13 cellular contexts compared by ENCODE assay signal in genomic region chr13:102286326-102286725, GRCh38.
DNase-seq lines count a peak whose midpoint lies in the region; ATAC-seq and TF ChIP-seq lines count a peak whose summit lies in the region.
"Had no signal": no experiment of that assay in that cellular context is flagged by ENCODE, and none has a peak within 500 bp of the region (broad histone marks: within the 10 kb centered on the region; RNA-seq: fewer than 3 reads in every experiment).

No MANE protein-coding gene starts in this region.

- DNase-seq in BJ (ENCODE audit: low read depth) (peak; percentile 69), NCI-H69 (lab: John Stamatoyannopoulos, UW) (peak; percentile 65), epithelial cell of proximal tubule (ENCODE audit: low read depth) (peak; percentile 98), mesenchymal stem cell (peak; percentile 87), islet precursor cell (no peak), SIG-M5 treated with dmso at 0.1 percent for 504 hours (lab: John Stamatoyannopoulos, UW; ENCODE audit: unreplicated experiment) (no peak), neuronal stem cell (ENCODE audit: low spot score) (no peak)
- DNase-seq: activated CD4-positive, alpha-beta T cell treated with anti-CD3 and anti-CD28 coated beads for 4 hours; activated T-cell treated with anti-CD3 and anti-CD28 coated beads, Interleukin-2, amount 50 U/mL, for 48 hours; aorta; CD8-positive, alpha-beta T cell; NCI-H2029 treated with DMSO at 0.1 percent for 48 hours had no signal

- H2BK120ac ChIP-seq in mesenchymal stem cell (ENCODE audit: low read depth, low read length) (no peak overlapping the region), neuronal stem cell (ENCODE audit: low read depth, low read length) (no peak overlapping the region)

- POLR2A ChIA-PET in BJ (lab: Charles Lee) = no interaction called here

- no peak overlapping the region for H3K9ac ChIP-seq in mesenchymal stem cell (ENCODE audit: low read length)
- no peak overlapping the region for H3K9ac ChIP-seq in neuronal stem cell (ENCODE audit: low read depth, low read length, poor library complexity)

- ATAC-seq in HG02870 (IDR thresholded peaks at IDR 0.05; ENCODE audit: unreplicated experiment) = no peak
- ATAC-seq: CD8-positive, alpha-beta T cell had no signal

- H3K9me3 ChIP-seq in mesenchymal stem cell (ENCODE audit: control insufficient read depth, low read length) (no peaks in the 10 kb centered on the region), neuronal stem cell (replicated peaks in 1 of 2; ENCODE audit: control insufficient read depth in 2 of 2, insufficient read depth in 1 of 2, low read depth in 1 of 2, low read length in 2 of 2) (no peaks in the 10 kb centered on the region)

- CTCF ChIA-PET in BJ (lab: Yijun Ruan, JAX) = interaction anchor here (0.6 to 1.0 kb wide), 3 partner anchors 10 to 101 kb away, joined by 3 read pairs; no protein-coding TSS in a partner anchor

- H2AK5ac ChIP-seq in mesenchymal stem cell (ENCODE audit: low read length, severe bottlenecking) = no peak overlapping the region
- H2AK5ac ChIP-seq in neuronal stem cell (ENCODE audit: low read depth, low read length) = no peak overlapping the region

- H3K18ac ChIP-seq in mesenchymal stem cell (ENCODE audit: low read depth in 1 of 2, low read length in 2 of 2) = peak overlapping the region in 1 of 2 experiments; percentile 45
- H3K18ac ChIP-seq in neuronal stem cell (ENCODE audit: low read length) = no peak overlapping the region

- no peaks in the 10 kb centered on the region for H3K27me3 ChIP-seq in BJ (ENCODE audit: control insufficient read depth, insufficient read depth, low read length)
- no peaks in the 10 kb centered on the region for H3K27me3 ChIP-seq in mesenchymal stem cell (ENCODE audit: control insufficient read depth in 1 of 2, insufficient read depth in 1 of 2, low read length in 2 of 2)
- H3K27me3 ChIP-seq in neuronal stem cell (ENCODE audit: control insufficient read depth in 3 of 3, insufficient read depth in 3 of 3, low read depth in 1 of 3, low read length in 3 of 3) = no peaks in the 10 kb centered on the region

- H4K91ac ChIP-seq in mesenchymal stem cell (ENCODE audit: low read length) (no peak overlapping the region), neuronal stem cell (ENCODE audit: low read depth, low read length, poor library complexity) (no peak overlapping the region)

- H3K4me2 ChIP-seq in mesenchymal stem cell (ENCODE audit: low read length, poor library complexity, severe bottlenecking) (peak overlapping the region; percentile 21), neuronal stem cell (ENCODE audit: insufficient read depth, low read length, poor library complexity, severe bottlenecking) (no peak overlapping the region)

- H3K4me1 ChIP-seq in mesenchymal stem cell (ENCODE audit: control insufficient read depth, insufficient read depth, low read depth, low read length) = peaks cover 2% of the 10 kb centered on the region
- H3K4me1 ChIP-seq in neuronal stem cell (ENCODE audit: control insufficient read depth in 2 of 2, insufficient read depth in 1 of 2, low read depth in 1 of 2, low read length in 2 of 2) = no peaks in the 10 kb centered on the region

- no peak overlapping the region for H4K8ac ChIP-seq in mesenchymal stem cell (ENCODE audit: low read length)
- no peak overlapping the region for H4K8ac ChIP-seq in neuronal stem cell (ENCODE audit: low read depth, low read length)

- H2AFZ ChIP-seq in mesenchymal stem cell (ENCODE audit: low read depth, low read length) = no peak overlapping the region
- H2AFZ ChIP-seq in neuronal stem cell (ENCODE audit: low read length) = no peak overlapping the region

- H3K27ac ChIP-seq in mesenchymal stem cell (ENCODE audit: low read length, poor library complexity, severe bottlenecking) = no peak overlapping the region
- H3K27ac ChIP-seq in neuronal stem cell (replicated peaks; ENCODE audit: low read length) = no peak overlapping the region

- no peak overlapping the region for H2BK12ac ChIP-seq in mesenchymal stem cell (ENCODE audit: low read length in 2 of 2)
- no peak overlapping the region for H2BK12ac ChIP-seq in neuronal stem cell (ENCODE audit: low read length)

- TF ChIP-seq CTCF in BJ (IDR thresholded peaks at IDR 0.05; ENCODE audit: insufficient read depth, low read depth, low read length) (no peak), epithelial cell of proximal tubule (conservative IDR thresholded peaks at IDR 0.05; ENCODE audit: low read depth, low read length) (no peak)

- H3K23ac ChIP-seq in mesenchymal stem cell (ENCODE audit: low read length in 2 of 2) (no peak overlapping the region), neuronal stem cell (ENCODE audit: low read depth, low read length, poor library complexity) (no peak overlapping the region)

- no peaks in the 10 kb centered on the region for H3K79me1 ChIP-seq in mesenchymal stem cell (replicated peaks; ENCODE audit: low read length, poor library complexity, severe bottlenecking)
- H3K79me1 ChIP-seq in neuronal stem cell (ENCODE audit: low read depth, low read length) = no peaks in the 10 kb centered on the region

- H3K14ac ChIP-seq in mesenchymal stem cell (ENCODE audit: low read length in 2 of 2) = no peak overlapping the region
- no peak overlapping the region for H3K14ac ChIP-seq in neuronal stem cell (ENCODE audit: low read length)

- H2BK5ac ChIP-seq in mesenchymal stem cell (ENCODE audit: low read depth, low read length, poor library complexity, severe bottlenecking) = no peak overlapping the region
- no peak overlapping the region for H2BK5ac ChIP-seq in neuronal stem cell (ENCODE audit: low read length)

- WGBS in mesenchymal stem cell = no CpG with 5 or more reads among the region's 1 CpG
- no CpG with 5 or more reads among the region's 1 CpG for WGBS in neuronal stem cell (ENCODE audit: extremely low coverage in 2 of 2, insufficient read length in 2 of 2, insufficient replicate concordance in 1 of 2), 2 donors

- no peak overlapping the region for H3K4ac ChIP-seq in mesenchymal stem cell (ENCODE audit: low read depth in 1 of 2, low read length in 2 of 2)
- no peak overlapping the region for H3K4ac ChIP-seq in neuronal stem cell (ENCODE audit: low read length)

- H3K36me3 ChIP-seq in BJ (ENCODE audit: control insufficient read depth, insufficient read depth, low read length) (no peaks in the 10 kb centered on the region), mesenchymal stem cell (ENCODE audit: control insufficient read depth in 1 of 2, insufficient read depth in 2 of 2, low read depth in 1 of 2, low read length in 2 of 2) (no peaks in the 10 kb centered on the region), neuronal stem cell (replicated peaks in 1 of 2; ENCODE audit: control insufficient read depth in 2 of 2, insufficient read depth in 2 of 2, low read length in 2 of 2) (no peaks in the 10 kb centered on the region)

- H3K4me3 ChIP-seq in BJ (ENCODE audit: low read depth, low read length) (no peak overlapping the region), epithelial cell of proximal tubule (ENCODE audit: low read depth, low read length) (no peak overlapping the region), mesenchymal stem cell (ENCODE audit: insufficient read depth in 1 of 2, low read depth in 1 of 2, low read length in 2 of 2) (no peak overlapping the region), neuronal stem cell (ENCODE audit: low read length in 2 of 2) (no peak overlapping the region)

- H2BK15ac ChIP-seq in mesenchymal stem cell (ENCODE audit: low read depth, poor library complexity, severe bottlenecking) (no peak overlapping the region), neuronal stem cell (ENCODE audit: low read length) (no peak overlapping the region)

Comparison
In these comparisons a context has a peak if more than half of its experiments do, and no peak if none do; other contexts are left out.
1. DNase-seq: peak in BJ (single experiment), NCI-H69 (single experiment), epithelial cell of proximal tubule (single experiment) and mesenchymal stem cell (single experiment); none in islet precursor cell (single experiment), SIG-M5 treated with dmso at 0.1 percent for 504 hours (single experiment) and neuronal stem cell (single experiment).